Comparison of ENCODE assay signal across 13 cellular contexts in genomic region chr11:96137357-96137756, GRCh38.
DNase-seq lines count a peak whose midpoint lies in the region; ATAC-seq and TF ChIP-seq lines count a peak whose summit lies in the region.
"Had no signal": no experiment of that assay in that cellular context is flagged by ENCODE, and none has a peak within 500 bp of the region (broad histone marks: within the 10 kb centered on the region; RNA-seq: fewer than 3 reads in every experiment).

No MANE protein-coding gene starts in this region.

- TF ChIP-seq CTCF in gastroesophageal sphincter (IDR thresholded peaks at IDR 0.05) (no peak), OCI-LY7 (conservative IDR thresholded peaks at IDR 0.05; ENCODE audit: low read length) (no peak), omental fat pad (IDR thresholded peaks at IDR 0.05) (no peak)

- no peak overlapping the region for H3K4me3 ChIP-seq in HUES6 (ENCODE audit: low read depth, low read length)
- H3K4me3 ChIP-seq in gastroesophageal sphincter, result no peak overlapping the region
- no peak overlapping the region for H3K4me3 ChIP-seq in OCI-LY7 (ENCODE audit: low read depth, low read length, poor library complexity, severe bottlenecking)

- H3K9me3 Mint-ChIP-seq in activated T-helper 17 cell treated with anti-CD3 and anti-CD28 coated beads, Interleukin-2, amount 50 U/mL, for 72 hours, result no peaks in the 10 kb centered on the region

- no peak for TF ChIP-seq POLR2A in gastroesophageal sphincter (IDR thresholded peaks at IDR 0.05)

- H3K27ac Mint-ChIP-seq in activated T-helper 17 cell treated with anti-CD3 and anti-CD28 coated beads, Interleukin-2, amount 50 U/mL, for 72 hours, result peak overlapping the region; percentile 79

- peaks cover 44% of the 10 kb centered on the region for H3K4me1 Mint-ChIP-seq in activated T-helper 17 cell treated with anti-CD3 and anti-CD28 coated beads, Interleukin-2, amount 50 U/mL, for 72 hours

- H3K27ac ChIP-seq in HUES6 (ENCODE audit: low read depth, low read length), result 0 out of 2 replicates have a peak overlapping the region, but pooled peaks have one; percentile 52
- peak overlapping the region in 3 of 4 donors; percentile 10 to 38 (median 17) for H3K27ac ChIP-seq in gastroesophageal sphincter
- no peak overlapping the region for H3K27ac ChIP-seq in OCI-LY7 (ENCODE audit: low read depth, low read length, poor library complexity, severe bottlenecking)

- no peak overlapping the region for H2AFZ ChIP-seq in OCI-LY7 (ENCODE audit: low read length)

- H3K36me3 Mint-ChIP-seq in activated T-helper 17 cell treated with anti-CD3 and anti-CD28 coated beads, Interleukin-2, amount 50 U/mL, for 72 hours (ENCODE audit: low read depth), result no peaks in the 10 kb centered on the region

- POLR2A ChIA-PET in OCI-LY7 (lab: Charles Lee), result interaction anchor here (0.6 kb wide), 2 partner anchors 22 to 372 kb away, joined by 3 to 6 read pairs; no protein-coding TSS in a partner anchor

- no peaks in the 10 kb centered on the region for H3K79me2 ChIP-seq in OCI-LY7 (ENCODE audit: insufficient read depth, low read depth, low read length)

- H3K4me3 Mint-ChIP-seq in activated T-helper 17 cell treated with anti-CD3 and anti-CD28 coated beads, Interleukin-2, amount 50 U/mL, for 72 hours, result peak overlapping the region; percentile 70

- H3K27me3 Mint-ChIP-seq in activated T-helper 17 cell treated with anti-CD3 and anti-CD28 coated beads, Interleukin-2, amount 50 U/mL, for 72 hours, result no peaks in the 10 kb centered on the region

- DNase-seq in sciatic nerve (ENCODE audit: low spot score) (no peak), OCI-LY7 (ENCODE audit: low spot score) (no peak), omental fat pad (ENCODE audit: low spot score) (no peak), kidney tubule cell (ENCODE audit: low spot score) (no peak)
- DNase-seq: activated CD4-positive, alpha-beta T cell treated with anti-CD3 and anti-CD28 coated beads, Interleukin-2, amount 50 U/mL, for 1 hour; activated naive CD4-positive, alpha-beta T cell; Caco-2; NCI-H1105 treated with DMSO at 0.1 percent for 48 hours; NCI-H446 treated with DMSO at 0.1 percent for 48 hours; PC-3 had no signal

- H3K36me3 ChIP-seq in HUES6 (ENCODE audit: control insufficient read depth, insufficient read depth, low read length) (no peaks in the 10 kb centered on the region), gastroesophageal sphincter (no peaks in the 10 kb centered on the region), OCI-LY7 (ENCODE audit: insufficient read depth, low read length) (no peaks in the 10 kb centered on the region)

- CTCF ChIA-PET in OCI-LY7 (lab: Charles Lee; ENCODE audit: unreplicated experiment), result no interaction called here

- no TSS peak for BruUV-seq in OCI-LY7 (replicated peaks; lab: Mats Ljungman, UMichigan)

- no peak overlapping the region for H3K4me2 ChIP-seq in OCI-LY7 (ENCODE audit: low read length)

- peaks cover 19% of the 10 kb centered on the region for H3K4me1 ChIP-seq in HUES6 (ENCODE audit: control insufficient read depth, insufficient read depth, low read length)
- peaks cover 9 to 32% (median 14%) of the 10 kb centered on the region in 3 donors for H3K4me1 ChIP-seq in gastroesophageal sphincter
- no peaks in the 10 kb centered on the region for H3K4me1 ChIP-seq in OCI-LY7 (ENCODE audit: insufficient read depth, low read length, poor library complexity, severe bottlenecking)

- ATAC-seq in activated T-helper 17 cell treated with anti-CD3 and anti-CD28 coated beads, Interleukin-2, amount 50 U/mL, for 72 hours (replicated peaks), result no peak
- ATAC-seq in gastroesophageal sphincter (no peak), sciatic nerve (peak; percentile 52), omental fat pad (ENCODE audit: low FRiP score) (no peak)
- ATAC-seq: PC-3 had no signal

- no peak overlapping the region for H3K9ac ChIP-seq in HUES6 (ENCODE audit: low read length)

- TF ChIP-seq EP300 in gastroesophageal sphincter (IDR thresholded peaks at IDR 0.05), result no peak

- no peaks in the 10 kb centered on the region for H4K20me1 ChIP-seq in OCI-LY7 (ENCODE audit: insufficient read depth, low read length)

- H3K9me3 ChIP-seq in HUES6 (ENCODE audit: control insufficient read depth, insufficient read depth, low read depth, low read length), result no peaks in the 10 kb centered on the region
- H3K9me3 ChIP-seq in gastroesophageal sphincter, result no peaks in the 10 kb centered on the region
- H3K9me3 ChIP-seq in OCI-LY7 (ENCODE audit: low read length), result no peaks in the 10 kb centered on the region
- H3K9me3 ChIP-seq: Caco-2 had no signal

- intact Hi-C loops in sciatic nerve (cut with DNase I) (no loop called here), OCI-LY7 (cut with micrococcal nuclease; ENCODE audit: unreplicated experiment) (no loop called here)

- no peaks in the 10 kb centered on the region for H3K27me3 ChIP-seq in HUES6 (ENCODE audit: control insufficient read depth, insufficient read depth, low read length)
- H3K27me3 ChIP-seq in gastroesophageal sphincter, result no peaks in the 10 kb centered on the region

- H3K9me2 ChIP-seq in OCI-LY7 (ENCODE audit: insufficient read depth, low read length), result no peaks in the 10 kb centered on the region

- WGBS in gastroesophageal sphincter (ENCODE audit: low coverage in 1 of 2), 2 donors, result 50 to 56% methylated on average over 2 of the region's 2 CpGs
